Comparison of ENCODE assay signal across 1 cellular context in the genomic region with DNA sequence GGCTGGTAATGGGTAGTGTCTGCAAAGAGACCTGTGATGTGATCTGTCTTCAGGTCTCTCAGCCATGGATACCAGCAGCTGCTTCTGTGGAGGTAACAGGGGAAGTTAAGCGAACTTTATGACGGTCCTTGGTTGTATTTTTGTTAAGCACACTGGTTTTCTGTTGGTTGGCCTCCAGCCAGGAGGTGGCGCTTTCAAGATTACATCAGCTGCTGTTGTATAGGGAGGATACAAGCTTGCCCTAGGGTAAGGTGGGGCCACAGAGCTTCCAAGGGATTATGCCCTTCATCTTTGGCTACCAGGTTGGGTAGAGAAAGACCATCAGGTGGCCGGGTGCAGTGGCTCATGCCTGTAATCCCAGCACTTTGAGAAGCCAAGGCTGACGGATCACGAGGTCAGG.
TF ChIP-seq lines count a peak whose summit lies in the region.

No MANE protein-coding gene starts in this region.

TF ChIP-seq in WTC11, 78 proteins besides CTCF, POLR2A, EP300 and RAD21 (continued from another document):
- TF ChIP-seq, protein P1, sequence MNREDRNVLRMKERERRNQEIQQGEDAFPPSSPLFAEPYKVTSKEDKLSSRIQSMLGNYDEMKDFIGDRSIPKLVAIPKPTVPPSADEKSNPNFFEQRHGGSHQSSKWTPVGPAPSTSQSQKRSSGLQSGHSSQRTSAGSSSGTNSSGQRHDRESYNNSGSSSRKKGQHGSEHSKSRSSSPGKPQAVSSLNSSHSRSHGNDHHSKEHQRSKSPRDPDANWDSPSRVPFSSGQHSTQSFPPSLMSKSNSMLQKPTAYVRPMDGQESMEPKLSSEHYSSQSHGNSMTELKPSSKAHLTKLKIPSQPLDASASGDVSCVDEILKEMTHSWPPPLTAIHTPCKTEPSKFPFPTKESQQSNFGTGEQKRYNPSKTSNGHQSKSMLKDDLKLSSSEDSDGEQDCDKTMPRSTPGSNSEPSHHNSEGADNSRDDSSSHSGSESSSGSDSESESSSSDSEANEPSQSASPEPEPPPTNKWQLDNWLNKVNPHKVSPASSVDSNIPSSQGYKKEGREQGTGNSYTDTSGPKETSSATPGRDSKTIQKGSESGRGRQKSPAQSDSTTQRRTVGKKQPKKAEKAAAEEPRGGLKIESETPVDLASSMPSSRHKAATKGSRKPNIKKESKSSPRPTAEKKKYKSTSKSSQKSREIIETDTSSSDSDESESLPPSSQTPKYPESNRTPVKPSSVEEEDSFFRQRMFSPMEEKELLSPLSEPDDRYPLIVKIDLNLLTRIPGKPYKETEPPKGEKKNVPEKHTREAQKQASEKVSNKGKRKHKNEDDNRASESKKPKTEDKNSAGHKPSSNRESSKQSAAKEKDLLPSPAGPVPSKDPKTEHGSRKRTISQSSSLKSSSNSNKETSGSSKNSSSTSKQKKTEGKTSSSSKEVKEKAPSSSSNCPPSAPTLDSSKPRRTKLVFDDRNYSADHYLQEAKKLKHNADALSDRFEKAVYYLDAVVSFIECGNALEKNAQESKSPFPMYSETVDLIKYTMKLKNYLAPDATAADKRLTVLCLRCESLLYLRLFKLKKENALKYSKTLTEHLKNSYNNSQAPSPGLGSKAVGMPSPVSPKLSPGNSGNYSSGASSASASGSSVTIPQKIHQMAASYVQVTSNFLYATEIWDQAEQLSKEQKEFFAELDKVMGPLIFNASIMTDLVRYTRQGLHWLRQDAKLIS (CRISPR knock-in tag; IDR thresholded peaks at IDR 0.05; ENCODE audit: borderline replicate concordance), result no peak
- TF ChIP-seq SMAD4 (CRISPR knock-in tag; IDR thresholded peaks at IDR 0.05), result no peak
- no peak for TF ChIP-seq ETV6 (CRISPR knock-in tag; IDR thresholded peaks at IDR 0.05)
- TF ChIP-seq, protein P2, sequence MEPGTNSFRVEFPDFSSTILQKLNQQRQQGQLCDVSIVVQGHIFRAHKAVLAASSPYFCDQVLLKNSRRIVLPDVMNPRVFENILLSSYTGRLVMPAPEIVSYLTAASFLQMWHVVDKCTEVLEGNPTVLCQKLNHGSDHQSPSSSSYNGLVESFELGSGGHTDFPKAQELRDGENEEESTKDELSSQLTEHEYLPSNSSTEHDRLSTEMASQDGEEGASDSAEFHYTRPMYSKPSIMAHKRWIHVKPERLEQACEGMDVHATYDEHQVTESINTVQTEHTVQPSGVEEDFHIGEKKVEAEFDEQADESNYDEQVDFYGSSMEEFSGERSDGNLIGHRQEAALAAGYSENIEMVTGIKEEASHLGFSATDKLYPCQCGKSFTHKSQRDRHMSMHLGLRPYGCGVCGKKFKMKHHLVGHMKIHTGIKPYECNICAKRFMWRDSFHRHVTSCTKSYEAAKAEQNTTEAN (CRISPR knock-in tag; IDR thresholded peaks at IDR 0.05), result no peak
TF ChIP-seq in WTC11: peak in this region for 0.
